ENCODE assay signal across 10 cellular contexts in the genomic region with DNA sequence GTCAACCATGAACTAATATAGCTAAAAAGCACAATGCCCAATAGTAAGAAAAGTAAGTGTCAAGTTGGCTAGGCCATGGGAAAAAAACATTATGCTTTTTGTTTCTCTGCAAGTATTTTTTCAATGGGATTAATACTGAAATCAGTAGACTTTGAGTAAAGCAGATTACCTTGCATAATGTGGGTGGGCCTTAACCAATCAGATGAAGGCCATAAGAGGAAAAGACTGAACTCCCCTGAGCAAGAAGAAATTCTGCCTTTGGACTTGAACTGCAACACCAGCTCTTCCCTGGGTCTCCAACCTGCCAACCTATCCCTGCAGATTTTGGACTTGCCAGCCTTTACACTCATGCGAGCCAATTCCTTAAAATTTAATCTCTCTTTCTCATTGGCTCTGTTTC. TPM values are rescaled to one million over a fixed set of nuclear protein-coding genes. Genes with fewer than 3 reads are reported as not detected.
"Had no signal": no experiment of that assay in that cellular context is flagged by ENCODE, and none has a peak within 500 bp of the region (broad histone marks: within the 10 kb centered on the region; RNA-seq: fewer than 3 reads in every experiment).

No MANE protein-coding gene starts in this region.

- DNase-seq: IMR-90, KBM-7, KG1 had no signal

- FAIRE-seq: HepG2, HTR-8/SVneo had no signal

- H3K27ac ChIP-seq: HL-60, KMS-11 had no signal

- H3K4me2 ChIP-seq: KMS-11 had no signal

- ATAC-seq: HepG2 had no signal

- H3K9ac ChIP-seq: KMS-11 had no signal

RNA-seq across cellular contexts. Expression of a gene that starts 6.4 kb away (rescaled TPM):
- total RNA-seq: HepG2, HT-29, HT1080, IMR-90 had no signal
- polyA plus RNA-seq: HepG2, IgD-negative memory B cell, IMR-90 had no signal
